Comparison of ENCODE assay signal across 1 cellular context in genomic region chr6:96659084-96659845, GRCh38.
TF ChIP-seq lines count a peak whose summit lies in the region.

No MANE protein-coding gene starts in this region.

TF ChIP-seq in GM23338, 12 proteins besides CTCF, POLR2A, EP300 and RAD21 (continued from another document):
- TF ChIP-seq, protein P1, sequence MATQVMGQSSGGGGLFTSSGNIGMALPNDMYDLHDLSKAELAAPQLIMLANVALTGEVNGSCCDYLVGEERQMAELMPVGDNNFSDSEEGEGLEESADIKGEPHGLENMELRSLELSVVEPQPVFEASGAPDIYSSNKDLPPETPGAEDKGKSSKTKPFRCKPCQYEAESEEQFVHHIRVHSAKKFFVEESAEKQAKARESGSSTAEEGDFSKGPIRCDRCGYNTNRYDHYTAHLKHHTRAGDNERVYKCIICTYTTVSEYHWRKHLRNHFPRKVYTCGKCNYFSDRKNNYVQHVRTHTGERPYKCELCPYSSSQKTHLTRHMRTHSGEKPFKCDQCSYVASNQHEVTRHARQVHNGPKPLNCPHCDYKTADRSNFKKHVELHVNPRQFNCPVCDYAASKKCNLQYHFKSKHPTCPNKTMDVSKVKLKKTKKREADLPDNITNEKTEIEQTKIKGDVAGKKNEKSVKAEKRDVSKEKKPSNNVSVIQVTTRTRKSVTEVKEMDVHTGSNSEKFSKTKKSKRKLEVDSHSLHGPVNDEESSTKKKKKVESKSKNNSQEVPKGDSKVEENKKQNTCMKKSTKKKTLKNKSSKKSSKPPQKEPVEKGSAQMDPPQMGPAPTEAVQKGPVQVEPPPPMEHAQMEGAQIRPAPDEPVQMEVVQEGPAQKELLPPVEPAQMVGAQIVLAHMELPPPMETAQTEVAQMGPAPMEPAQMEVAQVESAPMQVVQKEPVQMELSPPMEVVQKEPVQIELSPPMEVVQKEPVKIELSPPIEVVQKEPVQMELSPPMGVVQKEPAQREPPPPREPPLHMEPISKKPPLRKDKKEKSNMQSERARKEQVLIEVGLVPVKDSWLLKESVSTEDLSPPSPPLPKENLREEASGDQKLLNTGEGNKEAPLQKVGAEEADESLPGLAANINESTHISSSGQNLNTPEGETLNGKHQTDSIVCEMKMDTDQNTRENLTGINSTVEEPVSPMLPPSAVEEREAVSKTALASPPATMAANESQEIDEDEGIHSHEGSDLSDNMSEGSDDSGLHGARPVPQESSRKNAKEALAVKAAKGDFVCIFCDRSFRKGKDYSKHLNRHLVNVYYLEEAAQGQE (IDR thresholded peaks at IDR 0.05; ENCODE audit: unreplicated experiment): no peak
- TF ChIP-seq EZH2phosphoT487 (IDR thresholded peaks at IDR 0.05; ENCODE audit: unreplicated experiment) (no peak), NANOG (IDR thresholded peaks at IDR 0.05; ENCODE audit: borderline replicate concordance) (no peak)
